In genomic region chr6:89452269-89452668, GRCh38 we compare ENCODE assay signal across 33 cellular contexts. TPM values are rescaled to one million over a fixed set of nuclear protein-coding genes. Genes with fewer than 3 reads are reported as not detected.
"Had no signal": no experiment of that assay in that cellular context is flagged by ENCODE, and none has a peak within 500 bp of the region (broad histone marks: within the 10 kb centered on the region; RNA-seq: fewer than 3 reads in every experiment).

No MANE protein-coding gene starts in this region.

- H3K9me3 ChIP-seq: ascending aorta, colonic mucosa had no signal

- H3K27me3 ChIP-seq: ascending aorta, cardiac muscle cell, colonic mucosa had no signal

- H3K27me3 Mint-ChIP-seq: activated B cell treated with CpG ODN at 0.5 μM for 24 hours; activated CD8-positive, alpha-beta T cell treated with anti-CD3 and anti-CD28 coated beads for 36 hours; activated naive CD8-positive, alpha-beta T cell treated with anti-CD3 and anti-CD28 coated beads for 36 hours; activated T-helper 17 cell treated with anti-CD3 and anti-CD28 coated beads, Interleukin-2, amount 50 U/mL, for 72 hours; central memory CD8-positive, alpha-beta T cell had no signal

- H3K4me3 Mint-ChIP-seq: activated B cell treated with CpG ODN at 0.5 μM for 24 hours; activated CD8-positive, alpha-beta T cell treated with anti-CD3 and anti-CD28 coated beads for 36 hours; activated naive CD8-positive, alpha-beta T cell treated with anti-CD3 and anti-CD28 coated beads for 36 hours; activated T-cell treated with anti-CD3 and anti-CD28 coated beads, Interleukin-2, amount 50 U/mL, for 72 hours; activated T-helper 17 cell treated with anti-CD3 and anti-CD28 coated beads, Interleukin-2, amount 50 U/mL, for 72 hours; central memory CD8-positive, alpha-beta T cell had no signal

- H3K36me3 ChIP-seq: ascending aorta, cardiac muscle cell, colonic mucosa had no signal

- DNase-seq: activated B cell treated with CpG ODN at 0.5 μM for 24 hours; activated CD4-positive, alpha-beta T cell treated with anti-CD3 and anti-CD28 coated beads for 48 hours; activated CD4-positive, CD25-positive, alpha-beta regulatory T cell treated with anti-CD3 and anti-CD28 coated beads, Interleukin-2, amount 50 U/mL, for 72 hours; activated CD8-positive, alpha-beta T cell treated with anti-CD3 and anti-CD28 coated beads for 36 hours; activated effector memory CD4-positive, alpha-beta T cell treated with anti-CD3 and anti-CD28 coated beads, Interleukin-2, amount 50 U/mL, for 16 hours; activated naive CD4-positive, alpha-beta T cell; activated naive CD4-positive, alpha-beta T cell treated with anti-CD3 and anti-CD28 coated beads, Interleukin-2, amount 50 U/mL, for 16 hours; activated naive CD8-positive, alpha-beta T cell treated with anti-CD3 and anti-CD28 coated beads for 36 hours; activated T-cell treated with anti-CD3 and anti-CD28 coated beads, Interleukin-2, amount 50 U/mL, for 1 hour; activated T-cell treated with anti-CD3 and anti-CD28 coated beads, Interleukin-2, amount 50 U/mL, for 72 hours; amygdala; colonic mucosa; NCI-H1092 treated with DMSO at 0.1 percent for 48 hours; NCI-H1436; NCI-H187; NCI-H2029 treated with DMSO at 0.1 percent for 48 hours; NCI-H2171 treated with DMSO at 0.1 percent for 48 hours; NCI-H226; NCI-H446 treated with DMSO at 0.1 percent for 48 hours; NCI-H524; PC-9; SIG-M5; SW 1271; T-helper 1 cell; T-helper 2 cell; T-helper 9 cell had no signal

- H3K4me1 ChIP-seq: colonic mucosa had no signal

- H3K27ac ChIP-seq: cardiac muscle cell, colonic mucosa, PC-9, RWPE1, VCaP had no signal

- H3K9me3 Mint-ChIP-seq: activated B cell treated with CpG ODN at 0.5 μM for 24 hours; activated CD8-positive, alpha-beta T cell treated with anti-CD3 and anti-CD28 coated beads for 36 hours; activated T-cell treated with anti-CD3 and anti-CD28 coated beads, Interleukin-2, amount 50 U/mL, for 72 hours; activated T-helper 17 cell treated with anti-CD3 and anti-CD28 coated beads, Interleukin-2, amount 50 U/mL, for 72 hours; central memory CD8-positive, alpha-beta T cell had no signal

- H3K4me1 Mint-ChIP-seq: activated B cell treated with CpG ODN at 0.5 μM for 24 hours; activated naive CD8-positive, alpha-beta T cell treated with anti-CD3 and anti-CD28 coated beads for 36 hours; activated T-helper 17 cell treated with anti-CD3 and anti-CD28 coated beads, Interleukin-2, amount 50 U/mL, for 72 hours; central memory CD8-positive, alpha-beta T cell had no signal

- ATAC-seq: activated CD8-positive, alpha-beta T cell treated with anti-CD3 and anti-CD28 coated beads for 36 hours; activated T-cell treated with anti-CD3 and anti-CD28 coated beads, Interleukin-2, amount 50 U/mL, for 72 hours; activated T-helper 17 cell treated with anti-CD3 and anti-CD28 coated beads, Interleukin-2, amount 50 U/mL, for 72 hours; Right ventricle myocardium inferior had no signal

- H3K4me3 ChIP-seq: ascending aorta, cardiac muscle cell, colonic mucosa, PC-9 had no signal

- H3K27ac Mint-ChIP-seq: activated B cell treated with CpG ODN at 0.5 μM for 24 hours; activated CD8-positive, alpha-beta T cell treated with anti-CD3 and anti-CD28 coated beads for 36 hours; activated naive CD8-positive, alpha-beta T cell treated with anti-CD3 and anti-CD28 coated beads for 36 hours; activated T-cell treated with anti-CD3 and anti-CD28 coated beads, Interleukin-2, amount 50 U/mL, for 72 hours; activated T-helper 17 cell treated with anti-CD3 and anti-CD28 coated beads, Interleukin-2, amount 50 U/mL, for 72 hours had no signal

RNA-seq across cellular contexts. Expression of gene RRAGD, which starts 40.2 kb away (rescaled TPM):
- total RNA-seq: PC-9 had no signal
